ENCODE assay signal across 1 cellular context in the genomic region with DNA sequence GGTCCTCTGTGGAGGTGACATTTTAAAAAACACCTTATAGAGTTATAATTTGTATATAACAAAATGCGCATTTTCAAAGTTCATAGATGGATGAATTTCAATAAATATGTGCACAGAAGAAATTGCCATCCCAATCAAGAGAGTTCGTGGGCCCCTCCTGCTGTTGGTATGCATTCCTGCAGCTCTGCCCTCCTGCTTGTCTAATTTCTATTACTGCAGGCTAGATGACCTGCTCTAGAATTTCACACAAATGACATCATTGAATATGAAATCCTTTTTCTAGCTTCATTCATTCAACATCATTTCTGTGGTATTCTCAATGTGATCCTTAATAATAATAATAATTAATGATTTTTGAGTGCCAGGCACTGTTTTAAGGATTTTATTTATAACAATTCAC.
TF ChIP-seq lines count a peak whose summit lies in the region.

No MANE protein-coding gene starts in this region.

TF ChIP-seq in GM23338, 12 proteins besides CTCF, POLR2A, EP300 and RAD21 (continued from another document):
- TF ChIP-seq, protein P1, sequence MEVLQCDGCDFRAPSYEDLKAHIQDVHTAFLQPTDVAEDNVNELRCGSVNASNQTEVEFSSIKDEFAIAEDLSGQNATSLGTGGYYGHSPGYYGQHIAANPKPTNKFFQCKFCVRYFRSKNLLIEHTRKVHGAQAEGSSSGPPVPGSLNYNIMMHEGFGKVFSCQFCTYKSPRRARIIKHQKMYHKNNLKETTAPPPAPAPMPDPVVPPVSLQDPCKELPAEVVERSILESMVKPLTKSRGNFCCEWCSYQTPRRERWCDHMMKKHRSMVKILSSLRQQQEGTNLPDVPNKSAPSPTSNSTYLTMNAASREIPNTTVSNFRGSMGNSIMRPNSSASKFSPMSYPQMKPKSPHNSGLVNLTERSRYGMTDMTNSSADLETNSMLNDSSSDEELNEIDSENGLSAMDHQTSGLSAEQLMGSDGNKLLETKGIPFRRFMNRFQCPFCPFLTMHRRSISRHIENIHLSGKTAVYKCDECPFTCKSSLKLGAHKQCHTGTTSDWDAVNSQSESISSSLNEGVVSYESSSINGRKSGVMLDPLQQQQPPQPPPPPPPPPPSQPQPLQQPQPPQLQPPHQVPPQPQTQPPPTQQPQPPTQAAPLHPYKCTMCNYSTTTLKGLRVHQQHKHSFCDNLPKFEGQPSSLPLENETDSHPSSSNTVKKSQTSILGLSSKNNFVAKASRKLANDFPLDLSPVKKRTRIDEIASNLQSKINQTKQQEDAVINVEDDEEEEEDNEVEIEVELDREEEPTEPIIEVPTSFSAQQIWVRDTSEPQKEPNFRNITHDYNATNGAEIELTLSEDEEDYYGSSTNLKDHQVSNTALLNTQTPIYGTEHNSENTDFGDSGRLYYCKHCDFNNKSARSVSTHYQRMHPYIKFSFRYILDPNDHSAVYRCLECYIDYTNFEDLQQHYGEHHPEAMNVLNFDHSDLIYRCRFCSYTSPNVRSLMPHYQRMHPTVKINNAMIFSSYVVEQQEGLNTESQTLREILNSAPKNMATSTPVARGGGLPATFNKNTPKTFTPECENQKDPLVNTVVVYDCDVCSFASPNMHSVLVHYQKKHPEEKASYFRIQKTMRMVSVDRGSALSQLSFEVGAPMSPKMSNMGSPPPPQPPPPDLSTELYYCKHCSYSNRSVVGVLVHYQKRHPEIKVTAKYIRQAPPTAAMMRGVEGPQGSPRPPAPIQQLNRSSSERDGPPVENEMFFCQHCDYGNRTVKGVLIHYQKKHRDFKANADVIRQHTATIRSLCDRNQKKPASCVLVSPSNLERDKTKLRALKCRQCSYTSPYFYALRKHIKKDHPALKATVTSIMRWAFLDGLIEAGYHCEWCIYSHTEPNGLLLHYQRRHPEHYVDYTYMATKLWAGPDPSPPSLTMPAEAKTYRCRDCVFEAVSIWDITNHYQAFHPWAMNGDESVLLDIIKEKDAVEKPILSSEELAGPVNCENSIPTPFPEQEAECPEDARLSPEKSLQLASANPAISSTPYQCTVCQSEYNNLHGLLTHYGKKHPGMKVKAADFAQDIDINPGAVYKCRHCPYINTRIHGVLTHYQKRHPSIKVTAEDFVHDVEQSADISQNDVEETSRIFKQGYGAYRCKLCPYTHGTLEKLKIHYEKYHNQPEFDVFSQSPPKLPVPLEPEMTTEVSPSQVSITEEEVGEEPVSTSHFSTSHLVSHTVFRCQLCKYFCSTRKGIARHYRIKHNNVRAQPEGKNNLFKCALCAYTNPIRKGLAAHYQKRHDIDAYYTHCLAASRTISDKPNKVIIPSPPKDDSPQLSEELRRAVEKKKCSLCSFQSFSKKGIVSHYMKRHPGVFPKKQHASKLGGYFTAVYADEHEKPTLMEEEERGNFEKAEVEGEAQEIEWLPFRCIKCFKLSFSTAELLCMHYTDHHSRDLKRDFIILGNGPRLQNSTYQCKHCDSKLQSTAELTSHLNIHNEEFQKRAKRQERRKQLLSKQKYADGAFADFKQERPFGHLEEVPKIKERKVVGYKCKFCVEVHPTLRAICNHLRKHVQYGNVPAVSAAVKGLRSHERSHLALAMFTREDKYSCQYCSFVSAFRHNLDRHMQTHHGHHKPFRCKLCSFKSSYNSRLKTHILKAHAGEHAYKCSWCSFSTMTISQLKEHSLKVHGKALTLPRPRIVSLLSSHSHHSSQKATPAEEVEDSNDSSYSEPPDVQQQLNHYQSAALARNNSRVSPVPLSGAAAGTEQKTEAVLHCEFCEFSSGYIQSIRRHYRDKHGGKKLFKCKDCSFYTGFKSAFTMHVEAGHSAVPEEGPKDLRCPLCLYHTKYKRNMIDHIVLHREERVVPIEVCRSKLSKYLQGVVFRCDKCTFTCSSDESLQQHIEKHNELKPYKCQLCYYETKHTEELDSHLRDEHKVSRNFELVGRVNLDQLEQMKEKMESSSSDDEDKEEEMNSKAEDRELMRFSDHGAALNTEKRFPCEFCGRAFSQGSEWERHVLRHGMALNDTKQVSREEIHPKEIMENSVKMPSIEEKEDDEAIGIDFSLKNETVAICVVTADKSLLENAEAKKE (CRISPR knock-in tag; IDR thresholded peaks at IDR 0.05), result no peak
- TF ChIP-seq JUNB (IDR thresholded peaks at IDR 0.05; ENCODE audit: unreplicated experiment) (no peak), NANOG (IDR thresholded peaks at IDR 0.05; ENCODE audit: borderline replicate concordance) (no peak), STAT1 (IDR thresholded peaks at IDR 0.05; ENCODE audit: unreplicated experiment) (no peak), EZH2phosphoT487 (IDR thresholded peaks at IDR 0.05; ENCODE audit: unreplicated experiment) (no peak), EZH2 (IDR thresholded peaks at IDR 0.05; ENCODE audit: low read depth, unreplicated experiment) (no peak)
- TF ChIP-seq, protein P2, sequence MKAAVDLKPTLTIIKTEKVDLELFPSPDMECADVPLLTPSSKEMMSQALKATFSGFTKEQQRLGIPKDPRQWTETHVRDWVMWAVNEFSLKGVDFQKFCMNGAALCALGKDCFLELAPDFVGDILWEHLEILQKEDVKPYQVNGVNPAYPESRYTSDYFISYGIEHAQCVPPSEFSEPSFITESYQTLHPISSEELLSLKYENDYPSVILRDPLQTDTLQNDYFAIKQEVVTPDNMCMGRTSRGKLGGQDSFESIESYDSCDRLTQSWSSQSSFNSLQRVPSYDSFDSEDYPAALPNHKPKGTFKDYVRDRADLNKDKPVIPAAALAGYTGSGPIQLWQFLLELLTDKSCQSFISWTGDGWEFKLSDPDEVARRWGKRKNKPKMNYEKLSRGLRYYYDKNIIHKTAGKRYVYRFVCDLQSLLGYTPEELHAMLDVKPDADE (IDR thresholded peaks at IDR 0.05), result no peak
